In genomic region chr2:55017428-55017827, GRCh38 we compare ENCODE assay signal across 21 cellular contexts.
"Had no signal": no experiment of that assay in that cellular context is flagged by ENCODE, and none has a peak within 500 bp of the region (broad histone marks: within the 10 kb centered on the region; RNA-seq: fewer than 3 reads in every experiment).

No MANE protein-coding gene starts in this region.

- H3K27ac ChIP-seq: ovary, psoas muscle, skin epidermis, testis had no signal

- H3K4me3 Mint-ChIP-seq: activated B cell treated with CpG ODN at 0.5 μM for 24 hours; activated CD4-positive, alpha-beta memory T cell treated with anti-CD3 and anti-CD28 coated beads for 36 hours; activated naive CD8-positive, alpha-beta T cell treated with anti-CD3 and anti-CD28 coated beads for 36 hours; activated T-helper 1 cell treated with anti-CD3 and anti-CD28 coated beads, Interleukin-12 subunit alpha, Interleukin-12 subunit beta, Interleukin-2, Interleukin-4 antibody, amounts not matched to agents 30 ng/mL and 10 ng/mL and 1 ng/mL, durations not matched to agents 14 hours and 24 hours and 36 hours; neural crest cell; stimulated activated naive CD8-positive, alpha-beta T cell treated with anti-CD3 and anti-CD28 coated beads, Interleukin-15, amount 100 ng/mL, for 72 hours; type B pancreatic cell had no signal

- H3K9me3 Mint-ChIP-seq: activated B cell treated with CpG ODN at 0.5 μM for 24 hours; activated T-helper 1 cell treated with anti-CD3 and anti-CD28 coated beads, Interleukin-12 subunit alpha, Interleukin-12 subunit beta, Interleukin-2, Interleukin-4 antibody, amounts not matched to agents 30 ng/mL and 10 ng/mL and 1 ng/mL, durations not matched to agents 14 hours and 24 hours and 36 hours; type B pancreatic cell had no signal

- H3K4me1 ChIP-seq: testis had no signal

- H3K9me3 ChIP-seq: ovary, psoas muscle, testis had no signal

- H3K27me3 ChIP-seq: dorsolateral prefrontal cortex, ovary, testis had no signal

- H3K27ac Mint-ChIP-seq: activated B cell treated with CpG ODN at 0.5 μM for 24 hours; activated CD4-positive, alpha-beta memory T cell treated with anti-CD3 and anti-CD28 coated beads for 36 hours; activated naive CD8-positive, alpha-beta T cell treated with anti-CD3 and anti-CD28 coated beads for 36 hours; activated T-helper 1 cell treated with anti-CD3 and anti-CD28 coated beads, Interleukin-12 subunit alpha, Interleukin-12 subunit beta, Interleukin-2, Interleukin-4 antibody, amounts not matched to agents 30 ng/mL and 10 ng/mL and 1 ng/mL, durations not matched to agents 14 hours and 24 hours and 36 hours; stimulated activated naive CD8-positive, alpha-beta T cell treated with anti-CD3 and anti-CD28 coated beads, Interleukin-15, amount 100 ng/mL, for 72 hours; type B pancreatic cell had no signal

- H3K36me3 ChIP-seq: ovary had no signal

- H3K4me3 ChIP-seq: dorsolateral prefrontal cortex, ovary, psoas muscle, skin epidermis, testis had no signal

- ATAC-seq: left lobe of liver; psoas muscle; right cardiac atrium; stimulated activated naive CD8-positive, alpha-beta T cell treated with anti-CD3 and anti-CD28 coated beads, Interleukin-15, amount 100 ng/mL, for 72 hours had no signal

- H3K27me3 Mint-ChIP-seq: activated B cell treated with CpG ODN at 0.5 μM for 24 hours; activated CD4-positive, alpha-beta memory T cell treated with anti-CD3 and anti-CD28 coated beads for 36 hours; activated naive CD8-positive, alpha-beta T cell treated with anti-CD3 and anti-CD28 coated beads for 36 hours; stimulated activated naive CD8-positive, alpha-beta T cell treated with anti-CD3 and anti-CD28 coated beads, Interleukin-15, amount 100 ng/mL, for 72 hours; type B pancreatic cell had no signal

- DNase-seq: activated B cell treated with CpG ODN at 0.5 μM for 24 hours; activated CD4-positive, alpha-beta memory T cell treated with anti-CD3 and anti-CD28 coated beads for 36 hours; activated CD4-positive, alpha-beta T cell treated with anti-CD3 and anti-CD28 coated beads for 4 hours; activated naive CD8-positive, alpha-beta T cell treated with anti-CD3 and anti-CD28 coated beads for 36 hours; activated T-cell treated with anti-CD3 and anti-CD28 coated beads for 4 hours; amniotic stem cell; dorsolateral prefrontal cortex; foreskin fibroblast; hippocampal formation; kidney; ovary; psoas muscle; right cardiac atrium; stimulated activated CD4-positive, alpha-beta T cell treated with anti-CD3 and anti-CD28 coated beads, Interleukin-4, amount 100 ng/mL, for 1 hour; stimulated activated naive CD8-positive, alpha-beta T cell treated with anti-CD3 and anti-CD28 coated beads, Interleukin-15, amount 100 ng/mL, for 72 hours; testis had no signal
